Comparison of ENCODE assay signal across 19 cellular contexts in the genomic region with DNA sequence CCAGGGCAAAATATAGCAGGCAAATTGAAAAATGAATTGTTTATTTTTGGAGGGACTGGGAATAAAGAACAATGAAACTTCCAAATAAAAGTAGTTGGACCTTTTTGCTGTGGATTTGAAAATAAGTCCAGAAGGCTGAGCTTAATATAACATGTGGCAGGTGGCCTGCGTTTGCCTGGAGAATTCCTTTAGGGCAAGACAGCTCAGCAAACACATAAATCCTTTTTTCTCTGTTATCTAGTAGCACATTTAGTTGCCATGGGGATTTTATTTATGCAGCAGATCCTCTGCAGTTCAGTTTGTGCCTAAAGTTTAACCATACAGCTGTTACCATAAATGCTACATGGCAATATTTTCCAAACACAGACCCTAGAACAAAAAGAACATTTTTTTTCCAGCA.
DNase-seq lines count a peak whose midpoint lies in the region; ATAC-seq lines count a peak whose summit lies in the region.
"Had no signal": no experiment of that assay in that cellular context is flagged by ENCODE, and none has a peak within 500 bp of the region (broad histone marks: within the 10 kb centered on the region; RNA-seq: fewer than 3 reads in every experiment).

No MANE protein-coding gene starts in this region.

- H3K4me3 Mint-ChIP-seq in naive thymus-derived CD4-positive, alpha-beta T cell, result no peak overlapping the region
- H3K4me3 Mint-ChIP-seq: activated naive CD8-positive, alpha-beta T cell treated with anti-CD3 and anti-CD28 coated beads, Interleukin-2, amount 50 U/mL, for 24 hours; activated T-helper 17 cell treated with anti-CD3 and anti-CD28 coated beads, Interleukin-2, amount 50 U/mL, for 72 hours; CD4-positive, CD25-positive, alpha-beta regulatory T cell; GM23338; stimulated activated naive CD8-positive, alpha-beta T cell treated with anti-CD3 and anti-CD28 coated beads, Interleukin-15, Interleukin-2, amounts not matched to agents 100 ng/mL and 50 ng/mL, for 24 hours; T-helper 2 cell treated with Interferon-gamma antibody and Interleukin-4, amounts not matched to agents 5 μg/mL and 100 μg/mL, for 36 hours had no signal

- H3K9me3 Mint-ChIP-seq in naive thymus-derived CD4-positive, alpha-beta T cell, result peaks cover 0 to 15% (median 0%) of the 10 kb centered on the region in 11 donors
- H3K9me3 Mint-ChIP-seq: activated naive CD8-positive, alpha-beta T cell treated with anti-CD3 and anti-CD28 coated beads, Interleukin-2, amount 50 U/mL, for 24 hours; activated T-helper 17 cell treated with anti-CD3 and anti-CD28 coated beads, Interleukin-2, amount 50 U/mL, for 72 hours; GM23338; stimulated activated naive CD8-positive, alpha-beta T cell treated with anti-CD3 and anti-CD28 coated beads, Interleukin-15, Interleukin-2, amounts not matched to agents 100 ng/mL and 50 ng/mL, for 24 hours had no signal

- H3K36me3 Mint-ChIP-seq in naive thymus-derived CD4-positive, alpha-beta T cell, result no peaks in the 10 kb centered on the region
- H3K36me3 Mint-ChIP-seq: CD4-positive, CD25-positive, alpha-beta regulatory T cell had no signal

- no peaks in the 10 kb centered on the region for H3K36me3 ChIP-seq in endocrine pancreas (ENCODE audit: control insufficient read depth, insufficient read depth, low read length)
- H3K36me3 ChIP-seq in naive thymus-derived CD4-positive, alpha-beta T cell (ENCODE audit: control insufficient read depth in 2 of 3, insufficient read depth in 3 of 3, low read length in 3 of 3), result no peaks in the 10 kb centered on the region
- H3K36me3 ChIP-seq: neutrophil, right atrium auricular region had no signal

- ATAC-seq in HG03025 (IDR thresholded peaks at IDR 0.05; ENCODE audit: low FRiP score, unreplicated experiment), result no peak
- ATAC-seq in HG02870 (IDR thresholded peaks at IDR 0.05; ENCODE audit: unreplicated experiment), result no peak
- no peak for ATAC-seq in naive thymus-derived CD4-positive, alpha-beta T cell
- ATAC-seq: activated naive CD8-positive, alpha-beta T cell treated with anti-CD3 and anti-CD28 coated beads, Interleukin-2, amount 50 U/mL, for 24 hours; activated T-helper 17 cell treated with anti-CD3 and anti-CD28 coated beads, Interleukin-2, amount 50 U/mL, for 72 hours; GM23338; K562 had no signal

- no peaks in the 10 kb centered on the region for H3K9me3 ChIP-seq in endocrine pancreas (ENCODE audit: control insufficient read depth, low read length)
- no peaks in the 10 kb centered on the region for H3K9me3 ChIP-seq in naive thymus-derived CD4-positive, alpha-beta T cell (ENCODE audit: control insufficient read depth in 2 of 3, low read length in 3 of 3)
- H3K9me3 ChIP-seq: neutrophil, right atrium auricular region had no signal

- no peaks in the 10 kb centered on the region for H3K27me3 Mint-ChIP-seq in naive thymus-derived CD4-positive, alpha-beta T cell
- H3K27me3 Mint-ChIP-seq: activated naive CD8-positive, alpha-beta T cell treated with anti-CD3 and anti-CD28 coated beads, Interleukin-2, amount 50 U/mL, for 24 hours; activated T-helper 17 cell treated with anti-CD3 and anti-CD28 coated beads, Interleukin-2, amount 50 U/mL, for 72 hours; CD4-positive, CD25-positive, alpha-beta regulatory T cell; stimulated activated naive CD8-positive, alpha-beta T cell treated with anti-CD3 and anti-CD28 coated beads, Interleukin-15, Interleukin-2, amounts not matched to agents 100 ng/mL and 50 ng/mL, for 24 hours had no signal

- no peak overlapping the region for H3K9ac ChIP-seq in endocrine pancreas (ENCODE audit: control insufficient read depth, insufficient read depth, low read length)

- no peak overlapping the region for H3K27ac Mint-ChIP-seq in naive thymus-derived CD4-positive, alpha-beta T cell
- H3K27ac Mint-ChIP-seq: activated naive CD8-positive, alpha-beta T cell treated with anti-CD3 and anti-CD28 coated beads, Interleukin-2, amount 50 U/mL, for 24 hours; activated T-helper 17 cell treated with anti-CD3 and anti-CD28 coated beads, Interleukin-2, amount 50 U/mL, for 72 hours; CD4-positive, CD25-positive, alpha-beta regulatory T cell; stimulated activated naive CD8-positive, alpha-beta T cell treated with anti-CD3 and anti-CD28 coated beads, Interleukin-15, Interleukin-2, amounts not matched to agents 100 ng/mL and 50 ng/mL, for 24 hours; T-helper 2 cell treated with Interferon-gamma antibody and Interleukin-4, amounts not matched to agents 5 μg/mL and 100 μg/mL, for 36 hours had no signal

- POLR2A ChIA-PET in naive thymus-derived CD4-positive, alpha-beta T cell (lab: Charles Lee), result no interaction called here

- CTCF ChIA-PET in naive thymus-derived CD4-positive, alpha-beta T cell (lab: Charles Lee), result no interaction called here

- intact Hi-C loops in naive thymus-derived CD4-positive, alpha-beta T cell (cut with micrococcal nuclease), result no loop called here

- no peak overlapping the region for H3K27ac ChIP-seq in naive thymus-derived CD4-positive, alpha-beta T cell (ENCODE audit: low read depth, low read length)
- H3K27ac ChIP-seq: neutrophil, right atrium auricular region had no signal

- peaks cover 34% of the 10 kb centered on the region for H3K4me1 ChIP-seq in endocrine pancreas (ENCODE audit: control insufficient read depth, insufficient read depth, low read length)
- H3K4me1 ChIP-seq in naive thymus-derived CD4-positive, alpha-beta T cell (ENCODE audit: control insufficient read depth in 2 of 2, insufficient read depth in 2 of 2, low read length in 2 of 2), result no peaks in the 10 kb centered on the region
- H3K4me1 ChIP-seq: right atrium auricular region had no signal

- H3K4me1 Mint-ChIP-seq in naive thymus-derived CD4-positive, alpha-beta T cell, result no peaks in the 10 kb centered on the region
- H3K4me1 Mint-ChIP-seq: activated naive CD8-positive, alpha-beta T cell treated with anti-CD3 and anti-CD28 coated beads, Interleukin-2, amount 50 U/mL, for 24 hours; activated T-helper 17 cell treated with anti-CD3 and anti-CD28 coated beads, Interleukin-2, amount 50 U/mL, for 72 hours; CD4-positive, CD25-positive, alpha-beta regulatory T cell had no signal

- H3K4me3 ChIP-seq in endocrine pancreas (ENCODE audit: control insufficient read depth, insufficient read depth, low read length), result peak overlapping the region; percentile 15
- H3K4me3 ChIP-seq in naive thymus-derived CD4-positive, alpha-beta T cell (ENCODE audit: low read length), result no peak overlapping the region
- H3K4me3 ChIP-seq: GM23338, K562, right atrium auricular region had no signal

- H3K27me3 ChIP-seq in endocrine pancreas (ENCODE audit: control insufficient read depth, insufficient read depth, low read length), result no peaks in the 10 kb centered on the region
- H3K27me3 ChIP-seq in naive thymus-derived CD4-positive, alpha-beta T cell (ENCODE audit: control insufficient read depth in 2 of 2, insufficient read depth in 2 of 2, low read length in 2 of 2), result no peaks in the 10 kb centered on the region
- H3K27me3 ChIP-seq: neutrophil, right atrium auricular region had no signal

- DNase-seq in Ammon's horn (ENCODE audit: low spot score) (peak; percentile 10), NCI-H146 (lab: John Stamatoyannopoulos, UW) (peak; percentile 80), NCI-H748 (lab: John Stamatoyannopoulos, UW; ENCODE audit: unreplicated experiment) (peak; percentile 80), cortex of kidney (lab: John Stamatoyannopoulos, UW) (no peak)
- no peak for DNase-seq in naive thymus-derived CD4-positive, alpha-beta T cell
- DNase-seq: activated CD4-positive, CD25-positive, alpha-beta regulatory T cell treated with anti-CD3 and anti-CD28 coated beads, Interleukin-2, amount 50 U/mL, for 72 hours; activated naive CD8-positive, alpha-beta T cell treated with anti-CD3 and anti-CD28 coated beads, Interleukin-2, amount 50 U/mL, for 24 hours; CD4-positive, CD25-positive, alpha-beta regulatory T cell; NCI-H1048 had no signal

Comparison
In these comparisons a context has a peak if more than half of its experiments do, and no peak if none do; other contexts are left out.
1. DNase-seq: peak in Ammon's horn (single experiment), NCI-H146 (single experiment) and NCI-H748 (single experiment); none in cortex of kidney (single experiment) and naive thymus-derived CD4-positive, alpha-beta T cell (0 of 9).